ENCODE assay signal across 18 cellular contexts in the genomic region with DNA sequence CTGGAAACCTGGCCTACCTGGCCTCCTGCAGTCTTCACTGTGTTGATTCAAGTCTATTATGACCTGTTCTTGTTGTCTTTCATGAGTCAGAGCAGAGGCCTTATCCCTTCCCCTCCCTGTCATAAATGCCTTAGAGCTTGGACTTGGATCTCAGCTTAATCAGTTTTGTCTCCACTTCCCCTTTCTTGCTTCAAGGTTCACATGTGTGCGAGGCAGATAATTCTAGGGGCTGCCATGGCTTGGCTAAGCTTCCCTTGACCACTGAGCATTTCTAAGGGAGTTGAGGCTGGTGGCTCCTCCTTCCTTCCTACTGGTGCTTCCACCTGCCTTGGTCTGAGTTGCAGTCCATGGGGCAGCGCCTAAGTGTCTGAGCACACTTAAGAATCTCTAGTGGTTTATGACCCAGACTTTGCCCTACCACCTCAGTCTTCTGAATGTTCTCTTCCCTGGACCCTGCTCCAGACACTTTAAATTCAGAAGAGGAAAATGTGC. TPM values are rescaled to one million over a fixed set of nuclear protein-coding genes. Genes with fewer than 3 reads are reported as not detected.
DNase-seq lines count a peak whose midpoint lies in the region; ATAC-seq and TF ChIP-seq lines count a peak whose summit lies in the region.
"Had no signal": no experiment of that assay in that cellular context is flagged by ENCODE, and none has a peak within 500 bp of the region (broad histone marks: within the 10 kb centered on the region; RNA-seq: fewer than 3 reads in every experiment).

No MANE protein-coding gene starts in this region.

- no peak overlapping the region for H3K27ac ChIP-seq in epithelial cell of prostate
- no peak overlapping the region for H3K27ac ChIP-seq in left lung

- no peaks in the 10 kb centered on the region for H3K36me3 ChIP-seq in left lung

- no peaks in the 10 kb centered on the region for H3K9me3 ChIP-seq in left lung

- H3K4me3 ChIP-seq in left lung = no peak overlapping the region
- H3K4me3 ChIP-seq: skin epidermis had no signal

- intact Hi-C loops in left lung (cut with DNase I) = no loop called here

- no peaks in the 10 kb centered on the region for H3K27me3 ChIP-seq in left lung

- peak; percentile 54 for DNase-seq in GDM1 (lab: John Stamatoyannopoulos, UW)
- peak; percentile 85 for DNase-seq in MV-4-11 (lab: John Stamatoyannopoulos, UW)
- peak; percentile 24 for DNase-seq in epithelial cell of prostate (ENCODE audit: low read depth, low spot score)
- DNase-seq in activated naive CD4-positive, alpha-beta T cell treated with Interleukin-2 at 50 U/mL for 16 hours = no peak
- no peak for DNase-seq in foreskin melanocyte
- DNase-seq in activated T-cell treated with anti-CD3 and anti-CD28 coated beads, Interleukin-2, amount 50 U/mL, for 1 hour = no peak
- no peak for DNase-seq in left lung
- DNase-seq: activated CD4-positive, alpha-beta T cell treated with anti-CD3 and anti-CD28 coated beads for 36 hours; activated naive CD8-positive, alpha-beta T cell treated with anti-CD3 and anti-CD28 coated beads, Interleukin-2, amount 10 ng/mL, durations not matched to agents 7 days and 5 days; CD4-positive, alpha-beta T cell; central memory CD4-positive, alpha-beta T cell; H7; NCI-H510A; nucleus accumbens; T-helper 1 cell had no signal

- H3K4me1 ChIP-seq in left lung = no peaks in the 10 kb centered on the region

- TF ChIP-seq CTCF in left lung (IDR thresholded peaks at IDR 0.05) = no peak

- ATAC-seq in HG02798 (IDR thresholded peaks at IDR 0.05; ENCODE audit: poor library complexity, unreplicated experiment) = peak; percentile 47
- ATAC-seq in left lung = no peak
- ATAC-seq: activated CD4-positive, alpha-beta T cell treated with anti-CD3 and anti-CD28 coated beads for 36 hours had no signal

RNA-seq across cellular contexts. Expression of a gene that starts 1.7 kb away (rescaled TPM):
- 10 to 100 TPM; 11.8 to 34.6 TPM for total RNA-seq in left lung
- total RNA-seq: A673; activated CD4-positive, alpha-beta T cell treated with anti-CD3 and anti-CD28 coated beads for 36 hours; activated naive CD8-positive, alpha-beta T cell treated with anti-CD3 and anti-CD28 coated beads, Interleukin-2, amount 10 ng/mL, durations not matched to agents 7 days and 5 days; CD4-positive, alpha-beta T cell had no signal

Comparison
In these comparisons a context has a peak if more than half of its experiments do, and no peak if none do; other contexts are left out.
1. DNase-seq: peak in GDM1 (single experiment), MV-4-11 (single experiment) and epithelial cell of prostate (single experiment); none in activated naive CD4-positive, alpha-beta T cell treated with Interleukin-2 at 50 U/mL for 16 hours (single experiment), foreskin melanocyte (single experiment), activated T-cell treated with anti-CD3 and anti-CD28 coated beads, Interleukin-2, amount 50 U/mL, for 1 hour (single experiment) and left lung (0 of 2).